Comparison of ENCODE assay signal across 13 cellular contexts in the genomic region with DNA sequence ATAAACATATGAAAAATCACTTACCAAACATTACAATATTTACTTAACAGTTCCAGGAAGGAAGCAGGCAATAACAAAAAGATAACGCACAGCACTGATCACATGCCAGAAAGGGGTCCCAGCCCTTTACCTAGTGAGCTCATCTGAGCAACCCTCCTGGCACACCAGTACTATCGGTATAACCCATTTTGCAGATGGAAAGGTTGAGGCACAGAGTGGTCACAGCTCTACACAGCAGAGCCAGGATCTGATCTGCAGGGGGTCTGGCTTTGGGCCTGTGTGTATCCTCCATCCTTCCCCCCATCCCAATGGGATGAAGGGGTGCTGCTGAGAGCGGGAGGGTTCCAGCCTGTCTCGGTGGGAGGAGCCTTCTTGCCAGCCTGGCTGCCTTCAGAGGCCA. TPM values are rescaled to one million over a fixed set of nuclear protein-coding genes. Genes with fewer than 3 reads are reported as not detected.
A peak's percentile ranks its signal among the peaks of the same experiment; 100 is the strongest.
DNase-seq lines count a peak whose midpoint lies in the region; ATAC-seq and TF ChIP-seq lines count a peak whose summit lies in the region.
"Had no signal": no experiment of that assay in that cellular context is flagged by ENCODE, and none has a peak within 500 bp of the region (broad histone marks: within the 10 kb centered on the region; RNA-seq: fewer than 3 reads in every experiment).

No MANE protein-coding gene starts in this region.

- CTCF ChIA-PET in RWPE1 (lab: Yijun Ruan, JAX): no interaction called here

- POLR2A ChIA-PET in RWPE1 (lab: Yijun Ruan, JAX; ENCODE audit: low non-redundant PET): interaction anchor here (0.5 kb wide), 1 partner anchor 336 kb away, joined by 6 read pairs; no protein-coding TSS in a partner anchor

- TF ChIP-seq CTCF in RWPE1 (conservative IDR thresholded peaks at IDR 0.05; ENCODE audit: low read depth) (no peak), VCaP (conservative IDR thresholded peaks at IDR 0.05) (no peak)

- intact Hi-C loops in posterior vena cava (cut with DNase I): no loop called here

- DNase-seq in RWPE1 (ENCODE audit: low spot score) (no peak), epithelial cell of prostate (ENCODE audit: low read depth, low spot score) (no peak), posterior vena cava (ENCODE audit: low spot score) (peak; percentile 56), SW480 (ENCODE audit: low spot score) (no peak)
- DNase-seq: CD4-positive, alpha-beta memory T cell; DMS79 treated with DMSO at 0.1 percent for 48 hours; EL; GOT3 had no signal

- H3K27ac ChIP-seq in RWPE1: peak overlapping the region; percentile 71
- H3K27ac ChIP-seq in VCaP: peak overlapping the region; percentile 43; the same call in 1 of the 2 replicates
- H3K27ac ChIP-seq in epithelial cell of prostate: peak overlapping the region; percentile 25
- H3K27ac ChIP-seq: C4-2B had no signal

- ATAC-seq in HG03097 (IDR thresholded peaks at IDR 0.05; ENCODE audit: low FRiP score, unreplicated experiment) (no peak), HG03159 (IDR thresholded peaks at IDR 0.05; ENCODE audit: unreplicated experiment) (no peak)

RNA-seq across cellular contexts. Expression of a gene that starts 5.0 kb away (rescaled TPM):
- under 1 TPM; 0.42 to 0.57 TPM for total RNA-seq in posterior vena cava
- total RNA-seq: B cell had no signal
